ENCODE assay signal across 9 cellular contexts in genomic region chr12:89873745-89874144, GRCh38.
DNase-seq lines count a peak whose midpoint lies in the region; TF ChIP-seq lines count a peak whose summit lies in the region.
"Had no signal": no experiment of that assay in that cellular context is flagged by ENCODE, and none has a peak within 500 bp of the region (broad histone marks: within the 10 kb centered on the region; RNA-seq: fewer than 3 reads in every experiment).

No MANE protein-coding gene starts in this region.

- H3K27ac ChIP-seq in cardiac muscle cell (no peak overlapping the region), smooth muscle cell (ENCODE audit: low read depth) (no peak overlapping the region)

- H4K20me1 ChIP-seq in smooth muscle cell (ENCODE audit: low read depth): no peaks in the 10 kb centered on the region

- H3F3A ChIP-seq in smooth muscle cell (ENCODE audit: low read depth): no peaks in the 10 kb centered on the region

- 25% methylated on average over 4 of the region's 4 CpGs for WGBS in smooth muscle cell (ENCODE audit: low lambda C conversion rate)

- H3K36me3 ChIP-seq in cardiac muscle cell: no peaks in the 10 kb centered on the region
- H3K36me3 ChIP-seq in smooth muscle cell (ENCODE audit: low read depth): no peaks in the 10 kb centered on the region

- H3K9ac ChIP-seq in smooth muscle cell (ENCODE audit: low read depth): no peak overlapping the region

- intact Hi-C loops in cardiac septum (cut with DNase I): no loop called here

- DNase-seq in cardiac muscle cell (ENCODE audit: low read depth in 1 of 2, low spot score in 1 of 2): peak; percentile 34 to 49
- DNase-seq in cardiac septum (ENCODE audit: low spot score): no peak
- peak; percentile 73 for DNase-seq in LHCN-M2 (ENCODE audit: low read depth)
- DNase-seq in epithelial cell of esophagus (ENCODE audit: low read depth): peak; percentile 24
- no peak for DNase-seq in smooth muscle cell (lab: John Stamatoyannopoulos, UW; ENCODE audit: unreplicated experiment)
- DNase-seq in activated effector memory CD4-positive, alpha-beta T cell treated with Interleukin-2 at 50 U/mL for 16 hours: no peak
- DNase-seq in KG1 (lab: John Stamatoyannopoulos, UW): no peak
- DNase-seq in NCI-H2171 treated with DMSO at 0.1 percent for 48 hours (lab: John Stamatoyannopoulos, UW): no peak
- DNase-seq: T-helper 2 cell had no signal

- no peaks in the 10 kb centered on the region for H3K79me2 ChIP-seq in smooth muscle cell (ENCODE audit: low read depth)

- TF ChIP-seq CTCF in cardiac muscle cell (IDR thresholded peaks at IDR 0.05; ENCODE audit: low read depth, low read length) (no peak), epithelial cell of esophagus (IDR thresholded peaks at IDR 0.05; ENCODE audit: insufficient read depth, low read depth, low read length, missing control alignments) (no peak), smooth muscle cell (IDR thresholded peaks at IDR 0.05; ENCODE audit: borderline replicate concordance, insufficient read depth, poor library complexity, severe bottlenecking) (no peak)

- H3K4me3 ChIP-seq in cardiac muscle cell (no peak overlapping the region), epithelial cell of esophagus (ENCODE audit: low read length) (no peak overlapping the region), smooth muscle cell (no peak overlapping the region)

- H2AFZ ChIP-seq in smooth muscle cell (ENCODE audit: low read depth): no peak overlapping the region

- no peaks in the 10 kb centered on the region for H3K9me3 ChIP-seq in cardiac muscle cell (ENCODE audit: low read depth)
- H3K9me3 ChIP-seq in smooth muscle cell (replicated peaks; ENCODE audit: low read depth): peaks cover 5% of the 10 kb centered on the region

- peak overlapping the region; percentile 57 for H3K4me2 ChIP-seq in smooth muscle cell

- H3K27me3 ChIP-seq in cardiac muscle cell (no peaks in the 10 kb centered on the region), smooth muscle cell (ENCODE audit: low read depth) (no peaks in the 10 kb centered on the region)

- peaks cover 20% of the 10 kb centered on the region for H3K4me1 ChIP-seq in cardiac muscle cell (ENCODE audit: low read depth)
- H3K4me1 ChIP-seq in smooth muscle cell (ENCODE audit: low read depth): peaks cover 29% of the 10 kb centered on the region

Comparison
In these comparisons a context has a peak if more than half of its experiments do, and no peak if none do; other contexts are left out.
1. DNase-seq: peak in cardiac muscle cell (2 of 2), LHCN-M2 (single experiment) and epithelial cell of esophagus (single experiment); none in cardiac septum (single experiment), smooth muscle cell (single experiment), activated effector memory CD4-positive, alpha-beta T cell treated with Interleukin-2 at 50 U/mL for 16 hours (single experiment), KG1 (single experiment) and NCI-H2171 treated with DMSO at 0.1 percent for 48 hours (single experiment).